13 cellular contexts compared by ENCODE assay signal in the genomic region with DNA sequence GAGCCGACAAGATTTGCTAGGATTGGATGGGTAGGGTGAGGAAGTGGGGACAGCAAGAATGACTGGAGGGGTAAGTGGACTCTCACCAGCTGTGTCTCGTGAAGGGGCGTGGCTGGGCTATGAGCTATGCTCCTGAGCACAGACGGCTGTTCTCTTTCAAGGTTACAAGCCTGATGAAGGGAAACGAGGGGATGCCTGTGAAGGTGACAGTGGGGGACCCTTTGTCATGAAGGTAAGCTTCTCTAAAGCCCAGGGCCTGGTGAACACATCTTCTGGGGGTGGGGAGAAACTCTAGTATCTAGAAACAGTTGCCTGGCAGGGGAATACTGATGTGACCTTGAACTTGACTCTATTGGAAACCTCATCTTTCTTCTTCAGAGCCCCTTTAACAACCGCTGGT. TPM values are rescaled to one million over a fixed set of nuclear protein-coding genes. Genes with fewer than 3 reads are reported as not detected.
"Had no signal": no experiment of that assay in that cellular context is flagged by ENCODE, and none has a peak within 500 bp of the region (broad histone marks: within the 10 kb centered on the region; RNA-seq: fewer than 3 reads in every experiment).

No MANE protein-coding gene starts in this region.

- H3K9me3 ChIP-seq: esophagus squamous epithelium, left lung, sigmoid colon had no signal

- H3K27ac Mint-ChIP-seq: activated B cell treated with CpG ODN at 0.5 μM for 24 hours; activated CD4-positive, alpha-beta T cell treated with anti-CD3 and anti-CD28 coated beads, Interleukin-2, amount 10 ng/mL, durations not matched to agents 24 days and 14 days; activated naive CD8-positive, alpha-beta T cell treated with anti-CD3 and anti-CD28 coated beads for 36 hours; nephron had no signal

- H3K4me3 ChIP-seq: esophagus squamous epithelium, left lung, sigmoid colon had no signal

- H3K27me3 Mint-ChIP-seq: activated B cell treated with CpG ODN at 0.5 μM for 24 hours; activated CD4-positive, alpha-beta T cell treated with anti-CD3 and anti-CD28 coated beads, Interleukin-2, amount 10 ng/mL, durations not matched to agents 24 days and 14 days; activated naive CD8-positive, alpha-beta T cell treated with anti-CD3 and anti-CD28 coated beads for 36 hours had no signal

- H3K9me3 Mint-ChIP-seq: activated B cell treated with CpG ODN at 0.5 μM for 24 hours; activated CD4-positive, alpha-beta T cell treated with anti-CD3 and anti-CD28 coated beads, Interleukin-2, amount 10 ng/mL, durations not matched to agents 24 days and 14 days; activated naive CD8-positive, alpha-beta T cell treated with anti-CD3 and anti-CD28 coated beads for 36 hours; nephron had no signal

- H3K4me1 Mint-ChIP-seq: activated B cell treated with CpG ODN at 0.5 μM for 24 hours; activated CD4-positive, alpha-beta T cell treated with anti-CD3 and anti-CD28 coated beads, Interleukin-2, amount 10 ng/mL, durations not matched to agents 24 days and 14 days; activated naive CD8-positive, alpha-beta T cell treated with anti-CD3 and anti-CD28 coated beads for 36 hours; nephron had no signal

- H3K4me3 Mint-ChIP-seq: activated B cell treated with CpG ODN at 0.5 μM for 24 hours; activated CD4-positive, alpha-beta T cell treated with anti-CD3 and anti-CD28 coated beads, Interleukin-2, amount 10 ng/mL, durations not matched to agents 24 days and 14 days; activated naive CD8-positive, alpha-beta T cell treated with anti-CD3 and anti-CD28 coated beads for 36 hours; nephron had no signal

- H3K27me3 ChIP-seq: esophagus squamous epithelium, left lung, sigmoid colon had no signal

- DNase-seq: activated B cell treated with CpG ODN at 0.5 μM for 24 hours; activated CD4-positive, alpha-beta T cell treated with anti-CD3 and anti-CD28 coated beads, Interleukin-2, amount 10 ng/mL, durations not matched to agents 24 days and 14 days; activated gamma-delta T cell treated with Interleukin-2 at 50 U/mL for 16 hours; activated naive CD8-positive, alpha-beta T cell treated with anti-CD3 and anti-CD28 coated beads for 36 hours; anterior cingulate cortex; esophagus squamous epithelium; foreskin fibroblast; glutamatergic neuron; left lung; sigmoid colon; stimulated activated CD4-positive, alpha-beta T cell treated with anti-CD3 and anti-CD28 coated beads, Interleukin-4, amount 100 ng/mL, for 4 hours had no signal

- H3K27ac ChIP-seq: esophagus squamous epithelium, left lung, sigmoid colon had no signal

- H3K4me1 ChIP-seq: esophagus squamous epithelium, left lung, sigmoid colon had no signal

- ATAC-seq: left lung had no signal

RNA-seq across cellular contexts. Expression of a gene that starts 19.9 kb away (rescaled TPM):
- total RNA-seq: activated B cell treated with CpG ODN at 0.5 μM for 24 hours; activated naive CD8-positive, alpha-beta T cell treated with anti-CD3 and anti-CD28 coated beads for 36 hours; left lung; pulmonary artery endothelial cell had no signal
